ENCODE assay signal across 11 cellular contexts in genomic region chr4:65668201-65669007, GRCh38. TPM values are rescaled to one million over a fixed set of nuclear protein-coding genes. Genes with fewer than 3 reads are reported as not detected.
A peak's percentile ranks its signal among the peaks of the same experiment; 100 is the strongest.
DNase-seq lines count a peak whose midpoint lies in the region; ATAC-seq and TF ChIP-seq lines count a peak whose summit lies in the region.
"Had no signal": no experiment of that assay in that cellular context is flagged by ENCODE, and none has a peak within 500 bp of the region (broad histone marks: within the 10 kb centered on the region; RNA-seq: fewer than 3 reads in every experiment).

No MANE protein-coding gene starts in this region.

- POLR2A ChIA-PET in GM10248 (lab: Yijun Ruan, JAX): no interaction called here

- CTCF ChIA-PET in GM10248 (lab: Yijun Ruan, JAX): no interaction called here

- peak overlapping the region; percentile 80 for H3K4me3 ChIP-seq in retinal pigment epithelial cell (ENCODE audit: low read length)

- peak; percentile 46 for ATAC-seq in left ventricle myocardium superior
- ATAC-seq in GM19035 (IDR thresholded peaks at IDR 0.05; ENCODE audit: unreplicated experiment): no peak

- DNase-seq in GM10248 (ENCODE audit: extremely low spot score): peak; percentile 2
- DNase-seq in amniotic epithelial cell (ENCODE audit: low read depth): peak; percentile 24
- peak; percentile 22 for DNase-seq in left ventricle myocardium superior
- no peak for DNase-seq in retinal pigment epithelial cell (ENCODE audit: low read depth)
- DNase-seq in stimulated activated naive CD4-positive, alpha-beta T cell (lab: John Stamatoyannopoulos, UW): no peak
- no peak for DNase-seq in effector CD8-positive, alpha-beta T cell (lab: John Stamatoyannopoulos, UW)
- DNase-seq in COR-L47 (lab: John Stamatoyannopoulos, UW): no peak
- DNase-seq: activated gamma-delta T cell; NCI-H1092 treated with DMSO at 0.1 percent for 48 hours; stimulated activated CD4-positive, alpha-beta T cell treated with anti-CD3 and anti-CD28 coated beads, Interleukin-1b, Interleukin-23, amount 100 ng/mL, for 48 hours had no signal

- intact Hi-C loops in left ventricle myocardium superior (cut with micrococcal nuclease): no loop called here

- no peak for TF ChIP-seq CTCF in GM10248 (IDR thresholded peaks at IDR 0.05; ENCODE audit: control extremely low read depth, extremely low read depth, low read depth, missing control alignments)
- TF ChIP-seq CTCF in retinal pigment epithelial cell (conservative IDR thresholded peaks at IDR 0.05; ENCODE audit: low read depth, low read length): no peak

RNA-seq across cellular contexts. Expression of gene EPHA5, which starts 1.9 kb away (rescaled TPM):
- 0.17 TPM for total RNA-seq in left ventricle myocardium superior

Comparison
In these comparisons a context has a peak if more than half of its experiments do, and no peak if none do; other contexts are left out.
1. DNase-seq: peak in GM10248 (single experiment), amniotic epithelial cell (single experiment) and left ventricle myocardium superior (single experiment); none in retinal pigment epithelial cell (single experiment), stimulated activated naive CD4-positive, alpha-beta T cell (0 of 6), effector CD8-positive, alpha-beta T cell (single experiment) and COR-L47 (single experiment).